Comparison of ENCODE assay signal across 22 cellular contexts in genomic region chr16:11429823-11430222, GRCh38.
"Had no signal": no experiment of that assay in that cellular context is flagged by ENCODE, and none has a peak within 500 bp of the region (broad histone marks: within the 10 kb centered on the region; RNA-seq: fewer than 3 reads in every experiment).

No MANE protein-coding gene starts in this region.

- H3K27me3 ChIP-seq: neural progenitor cell, right atrium auricular region, tibial artery had no signal

- DNase-seq: activated CD4-positive, alpha-beta memory T cell treated with anti-CD3 and anti-CD28 coated beads for 36 hours; activated CD4-positive, alpha-beta T cell treated with anti-CD3 and anti-CD28 coated beads for 36 hours; activated effector memory CD4-positive, alpha-beta T cell treated with Interleukin-2 at 50 U/mL for 16 hours; activated naive CD4-positive, alpha-beta T cell treated with anti-CD3 and anti-CD28 coated beads for 36 hours; activated naive CD8-positive, alpha-beta T cell treated with anti-CD3 and anti-CD28 coated beads, Interleukin-2, amount 10 ng/mL, durations not matched to agents 7 days and 5 days; activated T-cell treated with anti-CD3 and anti-CD28 coated beads, Interleukin-2, amount 50 U/mL, for 72 hours; amygdala; cerebellar nuclear complex; effector CD4-positive, alpha-beta T cell; erythroblast; foreskin melanocyte; glutamatergic neuron; hypothalamus; mesendoderm; naive thymus-derived CD8-positive, alpha-beta T cell; stimulated activated CD4-positive, alpha-beta T cell treated with anti-CD3 and anti-CD28 coated beads, Interleukin-12 subunit alpha, Interleukin-12 subunit beta, amount 100 ng/mL, for 4 hours; stimulated activated CD4-positive, alpha-beta T cell treated with anti-CD3 and anti-CD28 coated beads, Interleukin-4, amount 100 ng/mL, for 4 hours; T-cell; tibial artery had no signal

- H3K27ac ChIP-seq: neural progenitor cell, right atrium auricular region, tibial artery had no signal

- H3K36me3 ChIP-seq: neural progenitor cell, right atrium auricular region, tibial artery had no signal

- ATAC-seq: activated CD4-positive, alpha-beta T cell treated with anti-CD3 and anti-CD28 coated beads for 36 hours; activated T-cell treated with anti-CD3 and anti-CD28 coated beads, Interleukin-2, amount 50 U/mL, for 72 hours; naive thymus-derived CD8-positive, alpha-beta T cell; T-cell; WTC11 had no signal

- H3K9ac ChIP-seq: neural progenitor cell had no signal

- H3K4me3 ChIP-seq: neural progenitor cell, right atrium auricular region, tibial artery had no signal

- H3K4me2 ChIP-seq: neural progenitor cell had no signal

- H2AFZ ChIP-seq: neural progenitor cell had no signal

- H3K4me1 ChIP-seq: neural progenitor cell, right atrium auricular region, tibial artery had no signal
